8 cellular contexts compared by ENCODE assay signal in genomic region chr5:56270568-56271392, GRCh38. TPM values are rescaled to one million over a fixed set of nuclear protein-coding genes. Genes with fewer than 3 reads are reported as not detected.
DNase-seq lines count a peak whose midpoint lies in the region; ATAC-seq, FAIRE-seq and TF ChIP-seq lines count a peak whose summit lies in the region.

No MANE protein-coding gene starts in this region.

- H3K27ac ChIP-seq in BLaER1 (peak overlapping the region; percentile 57), lower lobe of right lung (no peak overlapping the region)

- H3K4me1 ChIP-seq in BLaER1 (peaks cover 56% of the 10 kb centered on the region), lower lobe of right lung (peaks cover 18% of the 10 kb centered on the region)

- H3K27me3 ChIP-seq in BLaER1 (no peaks in the 10 kb centered on the region), lower lobe of right lung (ENCODE audit: low read depth) (no peaks in the 10 kb centered on the region)

- H3K4me2 ChIP-seq in BLaER1: peak overlapping the region; percentile 66

- H3K4me3 Mint-ChIP-seq in dendritic cell treated with granulocyte-macrophage colony-stimulating factor and Interleukin-4, amounts not matched to agents 40 ng/mL and 50 ng/mL, for 4 days: no peak overlapping the region

- H3K36me3 ChIP-seq in BLaER1 (no peaks in the 10 kb centered on the region; the same call in 1 of the 2 replicates), lower lobe of right lung (no peaks in the 10 kb centered on the region)

- H3K27me3 Mint-ChIP-seq in dendritic cell treated with granulocyte-macrophage colony-stimulating factor and Interleukin-4, amounts not matched to agents 40 ng/mL and 50 ng/mL, for 4 days: no peaks in the 10 kb centered on the region

- no peak overlapping the region for H3K4me3 ChIP-seq in BLaER1
- H3K4me3 ChIP-seq in lower lobe of right lung: no peak overlapping the region

- H3K9me3 Mint-ChIP-seq in dendritic cell treated with granulocyte-macrophage colony-stimulating factor and Interleukin-4, amounts not matched to agents 40 ng/mL and 50 ng/mL, for 4 days: no peaks in the 10 kb centered on the region

- intact Hi-C loops in dendritic cell treated with granulocyte-macrophage colony-stimulating factor and Interleukin-4, amounts not matched to agents 40 ng/mL and 50 ng/mL, for 4 days (cut with micrococcal nuclease): loop anchor here (1.0 to 10.0 kb wide), 5 partner anchors 194 to 867 kb away; no protein-coding TSS in a partner anchor
- intact Hi-C loops in lower lobe of right lung (cut with DNase I): loop anchor here (5.0 kb wide), 1 partner anchor 567 kb away; no protein-coding TSS in a partner anchor

- H3K36me3 Mint-ChIP-seq in dendritic cell treated with granulocyte-macrophage colony-stimulating factor and Interleukin-4, amounts not matched to agents 40 ng/mL and 50 ng/mL, for 4 days (ENCODE audit: low read depth): no peaks in the 10 kb centered on the region

- FAIRE-seq in GM19239 (lab: Jason Lieb, UNC): peak; percentile 92

- peak; percentile 83 for ATAC-seq in HG03342 (IDR thresholded peaks at IDR 0.05; ENCODE audit: unreplicated experiment)
- peak; percentile 98 to 99 for ATAC-seq in lower lobe of right lung

- DNase-seq in GM19239 (ENCODE audit: insufficient read length, low spot score): peak; percentile 57
- DNase-seq in NCI-H748 treated with DMSO at 0.1 percent for 48 hours (lab: John Stamatoyannopoulos, UW): peak; percentile 65
- peak; percentile 52 to 78 for DNase-seq in activated CD4-positive, alpha-beta T cell treated with anti-CD3 and anti-CD28 coated beads, Interleukin-2, amount 50 U/mL, for 24 hours (ENCODE audit: low read depth in 1 of 2, low spot score in 1 of 2)
- DNase-seq in lower lobe of right lung: peak; percentile 83
- peak; percentile 39 for DNase-seq in stimulated activated CD8-positive, alpha-beta memory T cell treated with anti-CD3 and anti-CD28 coated beads, Interleukin-12 subunit alpha, Interleukin-12 subunit beta, amount 100 ng/mL, for 4 hours (ENCODE audit: low read depth)

- no peak overlapping the region for H3K9ac ChIP-seq in BLaER1

- peak overlapping the region; percentile 54 for H3K27ac Mint-ChIP-seq in dendritic cell treated with granulocyte-macrophage colony-stimulating factor and Interleukin-4, amounts not matched to agents 40 ng/mL and 50 ng/mL, for 4 days

- H4K20me1 ChIP-seq in BLaER1: no peaks in the 10 kb centered on the region

- peak; percentile 97 for TF ChIP-seq CTCF in lower lobe of right lung (IDR thresholded peaks at IDR 0.05)

- H3K9me3 ChIP-seq in BLaER1: peaks cover 9% of the 10 kb centered on the region
- H3K9me3 ChIP-seq in lower lobe of right lung: no peaks in the 10 kb centered on the region

- peaks cover 24% of the 10 kb centered on the region for H3K4me1 Mint-ChIP-seq in dendritic cell treated with granulocyte-macrophage colony-stimulating factor and Interleukin-4, amounts not matched to agents 40 ng/mL and 50 ng/mL, for 4 days (ENCODE audit: low read depth)

RNA-seq across cellular contexts. Expression of gene ANKRD55, which starts 37.6 kb away (rescaled TPM):
- 0.41 TPM for total RNA-seq in lower lobe of right lung
